In genomic region chr18:35029103-35029502, GRCh38 we compare ENCODE assay signal across 9 cellular contexts. TPM values are rescaled to one million over a fixed set of nuclear protein-coding genes. Genes with fewer than 3 reads are reported as not detected.
A peak's percentile ranks its signal among the peaks of the same experiment; 100 is the strongest.
DNase-seq lines count a peak whose midpoint lies in the region; ATAC-seq and TF ChIP-seq lines count a peak whose summit lies in the region.
"Had no signal": no experiment of that assay in that cellular context is flagged by ENCODE, and none has a peak within 500 bp of the region (broad histone marks: within the 10 kb centered on the region; RNA-seq: fewer than 3 reads in every experiment).

No MANE protein-coding gene starts in this region.

- no peak overlapping the region for H3K9ac ChIP-seq in KMS-11

- peak overlapping the region in 5 of 6 donors; percentile 83 to 99 (median 94) for H3K27ac Mint-ChIP-seq in naive B cell

- no peaks in the 10 kb centered on the region for H3K27me3 ChIP-seq in KMS-11 (ENCODE audit: insufficient read depth, low read depth)

- peak overlapping the region in 7 of 8 donors; percentile 80 to 94 (median 87) for H3K4me3 Mint-ChIP-seq in naive B cell

- H3K27ac ChIP-seq in KMS-11 = no peak overlapping the region

- peak; percentile 64 for DNase-seq in AG08396 (ENCODE audit: low spot score)
- DNase-seq in cardiac fibroblast (ENCODE audit: low read depth in 2 of 2) = peak; percentile 52 to 79
- DNase-seq in naive B cell = no peak
- no peak for DNase-seq in stimulated activated CD4-positive, alpha-beta T cell treated with anti-CD3 and anti-CD28 coated beads, Interleukin-4, amount 100 ng/mL, for 4 hours
- DNase-seq in medulla oblongata (ENCODE audit: extremely low spot score) = no peak
- no peak for DNase-seq in stimulated activated CD4-positive, alpha-beta T cell treated with anti-CD3 and anti-CD28 coated beads, Interleukin-2, amount 100 ng/mL, for 24 hours
- no peak for DNase-seq in NCI-H748 (lab: John Stamatoyannopoulos, UW; ENCODE audit: unreplicated experiment)
- DNase-seq: retina had no signal

- H3K36me3 Mint-ChIP-seq in naive B cell = no peaks in the 10 kb centered on the region

- H3K4me1 Mint-ChIP-seq in naive B cell = peaks cover 25 to 49% (median 31%) of the 10 kb centered on the region in 3 donors

- peaks cover 18% of the 10 kb centered on the region for H3K4me1 ChIP-seq in KMS-11 (ENCODE audit: low read depth, poor library complexity, severe bottlenecking)

- H3K4me3 ChIP-seq in KMS-11 (IDR thresholded peaks at IDR 0.05; ENCODE audit: insufficient read depth, low read depth, low read length) (no peak overlapping the region), cardiac fibroblast (replicated peaks in 1 of 2; ENCODE audit: low read depth in 2 of 2, low read length in 2 of 2) (no peak overlapping the region)

- H3K4me2 ChIP-seq in KMS-11 = peak overlapping the region; percentile 89

- H3K9me3 Mint-ChIP-seq in naive B cell = no peaks in the 10 kb centered on the region

- no peaks in the 10 kb centered on the region for H4K20me1 ChIP-seq in KMS-11 (ENCODE audit: insufficient read depth)

- no peak for TF ChIP-seq CTCF in KMS-11 (conservative IDR thresholded peaks at IDR 0.05; ENCODE audit: low read depth, low read length)
- no peak for TF ChIP-seq CTCF in cardiac fibroblast (IDR thresholded peaks at IDR 0.05; ENCODE audit: low read depth, low read length)

- H2AFZ ChIP-seq in KMS-11 (ENCODE audit: low read depth) = peak overlapping the region; percentile 75

- no peaks in the 10 kb centered on the region for H3K36me3 ChIP-seq in KMS-11 (ENCODE audit: insufficient read depth)

- H3K27me3 Mint-ChIP-seq in naive B cell = no peaks in the 10 kb centered on the region

- H3K79me2 ChIP-seq in KMS-11 (ENCODE audit: insufficient read depth, low read depth) = no peaks in the 10 kb centered on the region

- ATAC-seq in naive B cell (ENCODE audit: low read depth in 2 of 2) = no peak

RNA-seq across cellular contexts. Expression of gene MAPRE2, which starts 12.1 kb away (rescaled TPM):
- polyA plus RNA-seq in naive B cell (ENCODE audit: low read depth in 6 of 6) = 100 to 1,000 TPM in 5 of 6 donors, 10 to 100 TPM in 1; 99.3 to 132 (median 105) TPM

Comparison
In these comparisons a context has a peak if more than half of its experiments do, and no peak if none do; other contexts are left out.
1. DNase-seq: peak in AG08396 (single experiment) and cardiac fibroblast (2 of 2); none in naive B cell (single experiment), stimulated activated CD4-positive, alpha-beta T cell treated with anti-CD3 and anti-CD28 coated beads, Interleukin-4, amount 100 ng/mL, for 4 hours (0 of 2), medulla oblongata (single experiment), stimulated activated CD4-positive, alpha-beta T cell treated with anti-CD3 and anti-CD28 coated beads, Interleukin-2, amount 100 ng/mL, for 24 hours (0 of 2) and NCI-H748 (single experiment).